1 cellular context compared by ENCODE assay signal in the genomic region with DNA sequence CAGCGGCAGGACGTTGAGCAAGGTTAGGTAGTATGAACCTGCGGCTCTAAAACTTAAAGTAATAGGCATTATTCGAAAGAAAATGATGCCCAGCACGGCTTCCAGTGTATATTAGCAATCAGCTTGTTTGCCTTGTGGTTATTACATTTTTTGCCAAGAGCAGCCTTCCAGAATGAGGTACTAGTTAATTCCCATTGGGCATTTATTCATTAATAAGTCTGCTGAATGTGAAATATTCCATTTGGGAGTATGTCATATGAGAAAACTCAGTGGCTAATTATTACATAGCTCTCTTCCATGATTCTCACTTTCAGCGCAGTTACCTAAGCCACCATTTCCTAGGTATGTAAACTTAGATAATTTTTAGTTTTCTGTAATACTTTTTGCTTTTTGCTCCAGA.
TF ChIP-seq lines count a peak whose summit lies in the region.

No MANE protein-coding gene starts in this region.

TF ChIP-seq in IMR-90, 13 proteins besides CTCF, POLR2A, EP300 and RAD21 (continued from another document):
- no peak for TF ChIP-seq RFX5 (IDR thresholded peaks at IDR 0.05; ENCODE audit: low read depth, low read length)
- TF ChIP-seq NFE2L2 (IDR thresholded peaks at IDR 0.05; ENCODE audit: low read depth, low read length), result no peak
- TF ChIP-seq MAFK (IDR thresholded peaks at IDR 0.05; ENCODE audit: low read depth, low read length), result no peak
- TF ChIP-seq CEBPB (IDR thresholded peaks at IDR 0.05; ENCODE audit: low read depth, low read length), result no peak
- TF ChIP-seq, protein P1, sequence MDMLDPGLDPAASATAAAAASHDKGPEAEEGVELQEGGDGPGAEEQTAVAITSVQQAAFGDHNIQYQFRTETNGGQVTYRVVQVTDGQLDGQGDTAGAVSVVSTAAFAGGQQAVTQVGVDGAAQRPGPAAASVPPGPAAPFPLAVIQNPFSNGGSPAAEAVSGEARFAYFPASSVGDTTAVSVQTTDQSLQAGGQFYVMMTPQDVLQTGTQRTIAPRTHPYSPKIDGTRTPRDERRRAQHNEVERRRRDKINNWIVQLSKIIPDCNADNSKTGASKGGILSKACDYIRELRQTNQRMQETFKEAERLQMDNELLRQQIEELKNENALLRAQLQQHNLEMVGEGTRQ (IDR thresholded peaks at IDR 0.05; ENCODE audit: low read depth, low read length), result no peak
